ENCODE assay signal across 20 cellular contexts in genomic region chr7:100968031-100968430, GRCh38. TPM values are rescaled to one million over a fixed set of nuclear protein-coding genes. Genes with fewer than 3 reads are reported as not detected.
DNase-seq lines count a peak whose midpoint lies in the region; ATAC-seq and TF ChIP-seq lines count a peak whose summit lies in the region.
"Had no signal": no experiment of that assay in that cellular context is flagged by ENCODE, and none has a peak within 500 bp of the region (broad histone marks: within the 10 kb centered on the region; RNA-seq: fewer than 3 reads in every experiment).

No MANE protein-coding gene starts in this region.

- H3K4me3 Mint-ChIP-seq in GM23338 = peak overlapping the region; percentile 12; the same call in 1 of the 3 replicates
- H3K4me3 Mint-ChIP-seq in WTC11 = peak overlapping the region; percentile 79

- peak; percentile 64 for DNase-seq in GM23338 (ENCODE audit: low spot score)
- DNase-seq in WTC11 (ENCODE audit: low spot score) = no peak
- no peak for DNase-seq in GM10266 (ENCODE audit: extremely low spot score)
- DNase-seq in tibial nerve (ENCODE audit: low spot score in 2 of 2) = no peak
- no peak for DNase-seq in lower leg skin (ENCODE audit: low spot score in 2 of 2)
- DNase-seq: DMS53, GDM1, MV-4-11, NCI-H1105 treated with DMSO at 0.1 percent for 48 hours, NCI-H2029 treated with DMSO at 0.1 percent for 48 hours, NCI-H345, NCI-H524 had no signal

- H3K36me3 Mint-ChIP-seq in GM23338 (ENCODE audit: low read depth) = no peaks in the 10 kb centered on the region; the same call in 2 of the 3 replicates
- peaks cover 5% of the 10 kb centered on the region; the same call in 1 of the 2 replicates for H3K36me3 Mint-ChIP-seq in WTC11

- H3K9me3 ChIP-seq in iPS-15b (ENCODE audit: control insufficient read depth, insufficient read depth, low read length) = no peaks in the 10 kb centered on the region
- no peaks in the 10 kb centered on the region for H3K9me3 ChIP-seq in tibial nerve

- POLR2A ChIA-PET in WTC11 (lab: Charles Lee) = no interaction called here

- no peaks in the 10 kb centered on the region for H3K79me2 ChIP-seq in GM23338 (replicated peaks; ENCODE audit: insufficient read depth)

- no peak overlapping the region for H2AFZ ChIP-seq in GM23338
- H2AFZ ChIP-seq: GM23248 had no signal

- H3K36me3 ChIP-seq in GM23338 (ENCODE audit: insufficient read depth) (no peaks in the 10 kb centered on the region), iPS-15b (ENCODE audit: control insufficient read depth, insufficient read depth, low read length) (no peaks in the 10 kb centered on the region), rectal smooth muscle tissue (ENCODE audit: control insufficient read depth, insufficient read depth, low read length) (no peaks in the 10 kb centered on the region), tibial nerve (no peaks in the 10 kb centered on the region)
- H3K36me3 ChIP-seq: SJSA1 had no signal

- H3K4me1 ChIP-seq in GM23338 (ENCODE audit: insufficient read depth) (peaks cover 38% of the 10 kb centered on the region), iPS-15b (ENCODE audit: control insufficient read depth, insufficient read depth, low read length) (peaks cover 24% of the 10 kb centered on the region), rectal smooth muscle tissue (ENCODE audit: control insufficient read depth, insufficient read depth, low read length) (no peaks in the 10 kb centered on the region), tibial nerve (peaks cover 0 to 18% (median 5%) of the 10 kb centered on the region in 4 donors)

- H3K9me2 ChIP-seq in GM23338 (ENCODE audit: insufficient read depth) = no peaks in the 10 kb centered on the region

- peaks cover 20% of the 10 kb centered on the region for H3K27me3 ChIP-seq in GM23338 (ENCODE audit: insufficient read depth)
- H3K27me3 ChIP-seq in iPS-15b (ENCODE audit: control insufficient read depth, insufficient read depth, low read length) = peaks cover 22% of the 10 kb centered on the region
- peaks cover 30% of the 10 kb centered on the region for H3K27me3 ChIP-seq in rectal smooth muscle tissue (ENCODE audit: control insufficient read depth, insufficient read depth, low read length)
- H3K27me3 ChIP-seq in tibial nerve = peaks cover 0 to 63% of the 10 kb centered on the region in 2 donors

- no peak overlapping the region for H3K4me2 ChIP-seq in GM23338

- peaks cover 15% of the 10 kb centered on the region for H3F3A ChIP-seq in GM23338 (replicated peaks; ENCODE audit: low read depth)

- WGBS in tibial nerve, 2 donors = 6 to 7% methylated on average over 5 of the region's 6 CpGs
- 7 to 10% methylated on average over 5 to 6 of the region's 6 CpGs for WGBS in lower leg skin, 2 donors

- TF ChIP-seq EP300 in tibial nerve (IDR thresholded peaks at IDR 0.05) = no peak

- H3K9me3 Mint-ChIP-seq in GM23338 = no peaks in the 10 kb centered on the region
- no peaks in the 10 kb centered on the region for H3K9me3 Mint-ChIP-seq in WTC11

- H3K27me3 Mint-ChIP-seq in GM23338 (ENCODE audit: insufficient read depth, low read depth, poor library complexity) = peaks cover 29% of the 10 kb centered on the region
- H3K27me3 Mint-ChIP-seq in WTC11 (ENCODE audit: low read depth) = peaks cover 29% of the 10 kb centered on the region

- H3K27ac Mint-ChIP-seq in GM23338 (no peak overlapping the region), WTC11 (no peak overlapping the region)

- H3K27ac ChIP-seq in GM23338 (ENCODE audit: low read depth) = no peak overlapping the region
- no peak overlapping the region for H3K27ac ChIP-seq in rectal smooth muscle tissue (ENCODE audit: low read depth, low read length)
- no peak overlapping the region for H3K27ac ChIP-seq in tibial nerve
- H3K27ac ChIP-seq: C4-2B, GM23248, SJSA1 had no signal

- no peak for TF ChIP-seq POLR2A in tibial nerve (IDR thresholded peaks at IDR 0.05)
- no peak for TF ChIP-seq POLR2A in lower leg skin (IDR thresholded peaks at IDR 0.05)

- H3K4me1 Mint-ChIP-seq in GM23338 = peaks cover 36% of the 10 kb centered on the region
- peaks cover 44% of the 10 kb centered on the region for H3K4me1 Mint-ChIP-seq in WTC11

- no peak overlapping the region for H3K4me3 ChIP-seq in GM23338
- H3K4me3 ChIP-seq in iPS-15b (ENCODE audit: low read depth, low read length) = peak overlapping the region; percentile 23
- H3K4me3 ChIP-seq in rectal smooth muscle tissue (ENCODE audit: low read length) = peak overlapping the region; percentile 65
- H3K4me3 ChIP-seq in tibial nerve = no peak overlapping the region
- H3K4me3 ChIP-seq in lower leg skin (ENCODE audit: low read depth, poor library complexity, severe bottlenecking) = no peak overlapping the region
- H3K4me3 ChIP-seq: GM23248, SJSA1 had no signal

- no peak for TF ChIP-seq CTCF in GM23338 (conservative IDR thresholded peaks at IDR 0.05; ENCODE audit: low read depth in 2 of 2)
- no peak for TF ChIP-seq CTCF in WTC11 (IDR thresholded peaks at IDR 0.05)
- no peak for TF ChIP-seq CTCF in GM10266 (IDR thresholded peaks at IDR 0.05; ENCODE audit: control insufficient read depth, insufficient read depth, low read depth, missing control alignments)
- no peak for TF ChIP-seq CTCF in tibial nerve (IDR thresholded peaks at IDR 0.05)
- no peak for TF ChIP-seq CTCF in lower leg skin (IDR thresholded peaks at IDR 0.05)

- H4K20me1 ChIP-seq in GM23338 (replicated peaks; ENCODE audit: insufficient read depth) = peaks cover 2% of the 10 kb centered on the region; the same call in 1 of the 2 replicates

- no peak for ATAC-seq in GM23338
- ATAC-seq in WTC11 = no peak
- ATAC-seq in GM19455 (IDR thresholded peaks at IDR 0.05; ENCODE audit: unreplicated experiment) = no peak

- CTCF ChIA-PET in WTC11 (lab: Charles Lee) = interaction anchor here (1.5 kb wide), 1 partner anchor 17 kb away, joined by 6 read pairs; no protein-coding TSS in a partner anchor

- intact Hi-C loops in lower leg skin (cut with DNase I; ENCODE audit: low total_unique reads) = no loop called here

- no peak overlapping the region for H3K9ac ChIP-seq in iPS-15b (ENCODE audit: low read depth, low read length)
- no peak overlapping the region for H3K9ac ChIP-seq in rectal smooth muscle tissue (ENCODE audit: low read length)
- H3K9ac ChIP-seq: GM23248 had no signal

TF ChIP-seq in GM23338, 12 proteins besides CTCF, POLR2A, EP300 and RAD21 (continues in another document):
- TF ChIP-seq ETS1 (IDR thresholded peaks at IDR 0.05) = no peak

TF ChIP-seq in WTC11, 78 proteins besides CTCF, POLR2A, EP300 and RAD21 (continues in another document):
- TF ChIP-seq HMGXB4 (CRISPR knock-in tag; IDR thresholded peaks at IDR 0.05) (no peak), ZNF121 (CRISPR knock-in tag; IDR thresholded peaks at IDR 0.05) (no peak), RORB (CRISPR knock-in tag; IDR thresholded peaks at IDR 0.05) (no peak), ZNF671 (CRISPR knock-in tag; IDR thresholded peaks at IDR 0.05) (no peak), ATF1 (CRISPR knock-in tag; IDR thresholded peaks at IDR 0.05) (no peak), E2F5 (CRISPR knock-in tag; IDR thresholded peaks at IDR 0.05) (no peak), MXD4 (CRISPR knock-in tag; IDR thresholded peaks at IDR 0.05; ENCODE audit: borderline replicate concordance) (no peak)

RNA-seq across cellular contexts. Expression of gene MUC12, which starts 1.3 kb away (rescaled TPM):
- total RNA-seq in GM23338 (2014; rRNA removed; shearing (Covaris generic)) = 3.8 and 4.6 TPM in 2 replicates
- polyA plus RNA-seq in GM23338 (2016; fragmentation: Nextera tagmentation; extraction: Ambion mirVana) = 18.0 and 21.4 TPM in 2 replicates
- total RNA-seq in WTC11 (2021) (5.7 to 6.5 TPM (median 5.8 TPM) in 3 replicates), tibial nerve (not detected), lower leg skin (not detected)
- total RNA-seq: OCI-LY7, SJSA1 had no signal

RNA-seq across cellular contexts. Expression of gene MUC3A, which starts 18.7 kb away (rescaled TPM):
- total RNA-seq in GM23338 (2014; rRNA removed; shearing (Covaris generic)) = 16.3 and 19.1 TPM in 2 replicates
- 44.4 and 45.7 TPM in 2 replicates for polyA plus RNA-seq in GM23338 (2016; fragmentation: Nextera tagmentation; extraction: Ambion mirVana)
- total RNA-seq in WTC11 (2021) = 50.6 to 74.8 TPM (median 67.2 TPM) in 3 replicates
- total RNA-seq in tibial nerve = under 1 TPM in 1 of 4 donors, not detected in 3; 0.22 TPM
- under 1 TPM in 3 of 4 donors, not detected in 1; 0.03 to 0.67 (median 0.12) TPM for total RNA-seq in lower leg skin
- total RNA-seq: GM23248, M059J, OCI-LY7, SJSA1 had no signal
- polyA plus RNA-seq: GM23248 had no signal

RNA-seq across cellular contexts. Expression of gene MUC17, which starts 51.9 kb away (rescaled TPM):
- total RNA-seq in GM23338 (2014; rRNA removed; shearing (Covaris generic)) = under 0.01 TPM in 1 of 2 replicates, not detected in the other
- not detected in 2 replicates for polyA plus RNA-seq in GM23338 (2016; fragmentation: Nextera tagmentation; extraction: Ambion mirVana)
- not detected in 3 replicates for total RNA-seq in WTC11 (2021)
- total RNA-seq in tibial nerve = not detected
- not detected for total RNA-seq in lower leg skin
- total RNA-seq: GM23248, M059J, OCI-LY7, SJSA1 had no signal
- polyA plus RNA-seq: GM23248 had no signal

Comparison
In these comparisons a context has a peak if more than half of its experiments do, and no peak if none do; other contexts are left out.
1. H3K4me3 ChIP-seq: peak in iPS-15b (single experiment) and rectal smooth muscle tissue (single experiment); none in GM23338 (single experiment), tibial nerve (0 of 4) and lower leg skin (single experiment).
2. RNA of gene MUC3A, which starts 18.7 kb away (total RNA-seq): 50.6 to 74.8 TPM in WTC11 and 16.3 to 19.1 TPM in GM23338; 0.03 to 0.67 TPM in lower leg skin and 0.22 TPM in tibial nerve; every median in the first group is over 10 times any median in the second.